18 cellular contexts compared by ENCODE assay signal in genomic region chr18:48201952-48202898, GRCh38.
"Had no signal": no experiment of that assay in that cellular context is flagged by ENCODE, and none has a peak within 500 bp of the region (broad histone marks: within the 10 kb centered on the region; RNA-seq: fewer than 3 reads in every experiment).

No MANE protein-coding gene starts in this region.

- ATAC-seq: activated CD4-positive, alpha-beta T cell treated with anti-CD3 and anti-CD28 coated beads for 36 hours; activated naive CD4-positive, alpha-beta T cell treated with anti-CD3 and anti-CD28 coated beads, Interleukin-2, amount 50 U/mL, for 72 hours; gastroesophageal sphincter; heart left ventricle; naive thymus-derived CD8-positive, alpha-beta T cell; WTC11 had no signal

- H3K27me3 ChIP-seq: esophagus muscularis mucosa, gastroesophageal sphincter, heart left ventricle, testis, upper lobe of left lung had no signal

- H3K9me3 Mint-ChIP-seq: activated naive CD4-positive, alpha-beta T cell treated with anti-CD3 and anti-CD28 coated beads, Interleukin-2, amount 50 U/mL, for 72 hours; activated T-helper 1 cell treated with anti-CD3 and anti-CD28 coated beads, Interleukin-12 subunit alpha, Interleukin-12 subunit beta, Interleukin-2, Interleukin-4 antibody, amounts not matched to agents 30 ng/mL and 10 ng/mL and 1 ng/mL, durations not matched to agents 14 hours and 24 hours and 36 hours; dendritic cell treated with granulocyte-macrophage colony-stimulating factor and Interleukin-4, amounts not matched to agents 40 ng/mL and 50 ng/mL, for 4 days; WTC11 had no signal

- H3K4me3 Mint-ChIP-seq: activated CD4-positive, alpha-beta T cell treated with anti-CD3 and anti-CD28 coated beads for 36 hours; activated T-helper 1 cell treated with anti-CD3 and anti-CD28 coated beads, Interleukin-12 subunit alpha, Interleukin-12 subunit beta, Interleukin-2, Interleukin-4 antibody, amounts not matched to agents 30 ng/mL and 10 ng/mL and 1 ng/mL, durations not matched to agents 14 hours and 24 hours and 36 hours; dendritic cell treated with granulocyte-macrophage colony-stimulating factor and Interleukin-4, amounts not matched to agents 40 ng/mL and 50 ng/mL, for 4 days; naive thymus-derived CD8-positive, alpha-beta T cell; WTC11 had no signal

- H3K36me3 ChIP-seq: esophagus muscularis mucosa, gastroesophageal sphincter, heart left ventricle, upper lobe of left lung had no signal

- FAIRE-seq: endothelial cell of umbilical vein had no signal

- H3K4me1 Mint-ChIP-seq: naive thymus-derived CD8-positive, alpha-beta T cell had no signal

- H3K27ac Mint-ChIP-seq: activated CD4-positive, alpha-beta T cell treated with anti-CD3 and anti-CD28 coated beads for 36 hours; activated naive CD4-positive, alpha-beta T cell treated with anti-CD3 and anti-CD28 coated beads, Interleukin-2, amount 50 U/mL, for 72 hours; activated T-helper 1 cell treated with anti-CD3 and anti-CD28 coated beads, Interleukin-12 subunit alpha, Interleukin-12 subunit beta, Interleukin-2, Interleukin-4 antibody, amounts not matched to agents 30 ng/mL and 10 ng/mL and 1 ng/mL, durations not matched to agents 14 hours and 24 hours and 36 hours; dendritic cell treated with granulocyte-macrophage colony-stimulating factor and Interleukin-4, amounts not matched to agents 40 ng/mL and 50 ng/mL, for 4 days; WTC11 had no signal

- H3K9me3 ChIP-seq: esophagus muscularis mucosa, gastroesophageal sphincter, heart left ventricle, testis, upper lobe of left lung had no signal

- H3K27ac ChIP-seq: esophagus muscularis mucosa, gastroesophageal sphincter, heart left ventricle, testis, upper lobe of left lung had no signal

- H3K36me3 Mint-ChIP-seq: activated naive CD4-positive, alpha-beta T cell treated with anti-CD3 and anti-CD28 coated beads, Interleukin-2, amount 50 U/mL, for 72 hours; WTC11 had no signal

- DNase-seq: activated CD4-positive, alpha-beta T cell treated with anti-CD3 and anti-CD28 coated beads for 36 hours; activated CD4-positive, alpha-beta T cell treated with anti-CD3 and anti-CD28 coated beads, Interleukin-2, amount 50 U/mL, for 48 hours; activated gamma-delta T cell treated with Interleukin-2 at 50 U/mL for 16 hours; activated T-cell treated with anti-CD3 and anti-CD28 coated beads for 4 hours; effector memory CD4-positive, alpha-beta T cell; heart left ventricle; mesendoderm; naive thymus-derived CD8-positive, alpha-beta T cell; occipital lobe; testis; upper lobe of left lung had no signal

- H3K4me3 ChIP-seq: esophagus muscularis mucosa, gastroesophageal sphincter, heart left ventricle, testis, upper lobe of left lung had no signal

- H3K4me1 ChIP-seq: gastroesophageal sphincter, heart left ventricle, upper lobe of left lung had no signal
